In the genomic region with DNA sequence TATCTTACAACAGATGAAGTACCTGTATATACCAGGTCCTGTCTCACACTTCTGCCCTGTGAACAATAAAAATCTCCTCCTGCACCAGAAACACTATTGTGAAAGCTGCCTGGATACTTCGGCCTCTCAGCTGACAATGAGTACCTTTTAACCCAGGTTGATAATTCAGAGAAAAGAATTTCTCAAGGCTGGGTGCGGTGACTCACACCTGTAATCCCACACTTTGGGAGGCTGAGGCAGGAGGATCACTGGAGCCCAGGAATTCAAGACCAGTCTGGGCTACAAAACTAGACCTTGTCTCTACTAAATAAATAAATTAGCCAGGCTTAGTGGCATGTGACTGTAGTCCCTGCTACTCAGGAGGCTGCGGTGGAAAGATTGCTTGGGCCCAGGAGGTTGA, we compare ENCODE assay signal across 1 cellular context.
TF ChIP-seq lines count a peak whose summit lies in the region.

No MANE protein-coding gene starts in this region.

TF ChIP-seq in HCT116, 20 proteins besides CTCF, POLR2A, EP300 and RAD21:
- TF ChIP-seq, protein P1, sequence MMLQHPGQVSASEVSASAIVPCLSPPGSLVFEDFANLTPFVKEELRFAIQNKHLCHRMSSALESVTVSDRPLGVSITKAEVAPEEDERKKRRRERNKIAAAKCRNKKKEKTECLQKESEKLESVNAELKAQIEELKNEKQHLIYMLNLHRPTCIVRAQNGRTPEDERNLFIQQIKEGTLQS (IDR thresholded peaks at IDR 0.05) = no peak
- TF ChIP-seq EGR1 (IDR thresholded peaks at IDR 0.05; ENCODE audit: low read depth) (no peak), TCF7L2 (IDR thresholded peaks at IDR 0.05; ENCODE audit: borderline replicate concordance, extremely low read depth, insufficient read depth, insufficient read length) (no peak)
